ENCODE assay signal across 10 cellular contexts in the genomic region with DNA sequence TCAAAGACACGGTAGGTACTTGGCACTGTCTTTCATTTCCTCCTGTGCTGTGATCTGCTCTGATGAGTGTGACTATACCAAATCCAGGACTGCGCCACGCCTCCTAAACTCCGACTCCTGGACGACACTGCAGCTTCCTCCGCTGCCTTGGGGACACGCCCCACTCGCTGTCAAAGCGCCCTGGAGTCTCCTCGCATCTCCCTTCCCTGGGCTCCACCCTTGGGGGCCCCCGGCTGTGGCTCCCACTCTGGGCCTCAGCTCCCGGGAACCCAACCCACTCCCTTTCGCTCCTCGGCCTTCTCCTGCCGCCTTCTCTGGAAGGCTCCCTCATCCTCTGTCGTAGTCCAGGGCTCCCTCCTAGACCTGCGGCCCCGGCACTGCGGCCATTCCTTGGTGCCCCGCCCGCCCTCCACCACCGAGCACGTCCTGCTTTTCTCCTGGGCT.
DNase-seq lines count a peak whose midpoint lies in the region; ATAC-seq, FAIRE-seq and TF ChIP-seq lines count a peak whose summit lies in the region.
"Had no signal": no experiment of that assay in that cellular context is flagged by ENCODE, and none has a peak within 500 bp of the region (broad histone marks: within the 10 kb centered on the region; RNA-seq: fewer than 3 reads in every experiment).

No MANE protein-coding gene starts in this region.

- peaks cover 25% of the 10 kb centered on the region for H3K27me3 Mint-ChIP-seq in activated T-cell treated with anti-CD3 and anti-CD28 coated beads, Interleukin-2, amount 50 U/mL, for 72 hours (ENCODE audit: low read depth)

- DNase-seq in NCI-H2227 (lab: John Stamatoyannopoulos, UW; ENCODE audit: unreplicated experiment) (peak; percentile 24), NCI-H2227 treated with DMSO at 0.1 percent for 48 hours (lab: John Stamatoyannopoulos, UW) (no peak), kidney (peak; percentile 75), nucleus accumbens (lab: John Stamatoyannopoulos, UW) (no peak), body of pancreas (no peak), NCI-H146 (lab: John Stamatoyannopoulos, UW) (no peak)
- peak in 1 of 2 donors; percentile 19 for DNase-seq in activated T-cell treated with anti-CD3 and anti-CD28 coated beads, Interleukin-2, amount 50 U/mL, for 72 hours

- peaks cover 0 to 2% of the 10 kb centered on the region in 2 donors for H3K9me3 Mint-ChIP-seq in activated T-cell treated with anti-CD3 and anti-CD28 coated beads, Interleukin-2, amount 50 U/mL, for 72 hours

- H3K4me3 ChIP-seq in kidney (ENCODE audit: low read length in 2 of 2) (peak overlapping the region in 1 of 2 donors; percentile 53), subcutaneous abdominal adipose tissue (ENCODE audit: low read depth in 1 of 5, low read length in 5 of 5) (peak overlapping the region in 4 of 5 donors; percentile 4 to 68 (median 44)), body of pancreas (no peak overlapping the region)

- WGBS in body of pancreas, 2 donors: 71 to 88% methylated on average over 23 of the region's 23 CpGs

- H3K9ac ChIP-seq in kidney (ENCODE audit: low read length in 2 of 2) (no peak overlapping the region), subcutaneous abdominal adipose tissue (ENCODE audit: low read length in 5 of 5) (peak overlapping the region in 2 of 5 donors; percentile 28 to 59)
- H3K9ac ChIP-seq: KMS-11 had no signal

- no peak overlapping the region for H3K27ac ChIP-seq in kidney (ENCODE audit: low read depth in 2 of 2, low read length in 2 of 2)
- H3K27ac ChIP-seq in subcutaneous abdominal adipose tissue (ENCODE audit: low read depth, low read length): no peak overlapping the region
- H3K27ac ChIP-seq in body of pancreas: no peak overlapping the region
- H3K27ac ChIP-seq: KMS-11 had no signal

- H3K27me3 ChIP-seq in subcutaneous abdominal adipose tissue (ENCODE audit: control insufficient read depth in 5 of 5, insufficient read depth in 4 of 5, low read length in 5 of 5): peaks cover 0 to 8% (median 3%) of the 10 kb centered on the region in 5 donors
- H3K27me3 ChIP-seq in body of pancreas: no peaks in the 10 kb centered on the region

- no peak for TF ChIP-seq POLR2A in body of pancreas (IDR thresholded peaks at IDR 0.05)

- no peaks in the 10 kb centered on the region for H3K36me3 ChIP-seq in kidney (ENCODE audit: control insufficient read depth in 1 of 2, insufficient read depth in 2 of 2, low read length in 2 of 2)
- H3K36me3 ChIP-seq in subcutaneous abdominal adipose tissue (ENCODE audit: control insufficient read depth in 5 of 5, insufficient read depth in 5 of 5, low read length in 5 of 5): no peaks in the 10 kb centered on the region
- H3K36me3 ChIP-seq in body of pancreas (replicated peaks in 1 of 2; ENCODE audit: insufficient read depth in 1 of 2, low read depth in 2 of 2): no peaks in the 10 kb centered on the region

- no peak overlapping the region for H3K27ac Mint-ChIP-seq in activated T-cell treated with anti-CD3 and anti-CD28 coated beads, Interleukin-2, amount 50 U/mL, for 72 hours

- H3K4me1 Mint-ChIP-seq in activated T-cell treated with anti-CD3 and anti-CD28 coated beads, Interleukin-2, amount 50 U/mL, for 72 hours (ENCODE audit: low read depth): peaks cover 10% of the 10 kb centered on the region

- intact Hi-C loops in kidney (cut with DNase I): no loop called here
- intact Hi-C loops in body of pancreas (cut with DNase I): no loop called here

- peak overlapping the region; percentile 62 to 74 for H3K4me3 Mint-ChIP-seq in activated T-cell treated with anti-CD3 and anti-CD28 coated beads, Interleukin-2, amount 50 U/mL, for 72 hours

- ATAC-seq in activated T-cell treated with anti-CD3 and anti-CD28 coated beads, Interleukin-2, amount 50 U/mL, for 72 hours (replicated peaks in 1 of 2): peak; percentile 53 to 65
- ATAC-seq in body of pancreas: no peak

- H3K36me3 Mint-ChIP-seq in activated T-cell treated with anti-CD3 and anti-CD28 coated beads, Interleukin-2, amount 50 U/mL, for 72 hours (ENCODE audit: insufficient read depth in 2 of 2): peaks cover 0 to 4% of the 10 kb centered on the region in 2 donors

- peaks cover 0 to 3% of the 10 kb centered on the region in 2 donors for H3K4me1 ChIP-seq in kidney (ENCODE audit: control insufficient read depth in 1 of 2, insufficient read depth in 1 of 2, low read depth in 1 of 2, low read length in 2 of 2)
- H3K4me1 ChIP-seq in subcutaneous abdominal adipose tissue (ENCODE audit: control insufficient read depth in 5 of 5, insufficient read depth in 5 of 5, low read length in 5 of 5): peaks cover 0 to 18% (median 12%) of the 10 kb centered on the region in 5 donors
- H3K4me1 ChIP-seq in body of pancreas: no peaks in the 10 kb centered on the region

- no peak for FAIRE-seq in kidney (lab: Jason Lieb, UNC)
- FAIRE-seq: A204.1 had no signal

- H3K9me3 ChIP-seq in kidney (ENCODE audit: control insufficient read depth in 1 of 2, low read length in 2 of 2) (no peaks in the 10 kb centered on the region), subcutaneous abdominal adipose tissue (ENCODE audit: control insufficient read depth in 5 of 5, low read length in 5 of 5) (peaks cover 0 to 3% (median 0%) of the 10 kb centered on the region in 5 donors), body of pancreas (no peaks in the 10 kb centered on the region)

- no peak for TF ChIP-seq CTCF in kidney (IDR thresholded peaks at IDR 0.05; ENCODE audit: borderline replicate concordance, extremely low read depth, insufficient read depth)
- no peak for TF ChIP-seq CTCF in body of pancreas (IDR thresholded peaks at IDR 0.05)

Comparison
In these comparisons a context has a peak if more than half of its experiments do, and no peak if none do; other contexts are left out.
1. DNase-seq: peak in NCI-H2227 (single experiment) and kidney (single experiment); none in NCI-H2227 treated with DMSO at 0.1 percent for 48 hours (single experiment), nucleus accumbens (0 of 56), body of pancreas (0 of 4) and NCI-H146 (single experiment).
2. H3K4me3 ChIP-seq: peak in subcutaneous abdominal adipose tissue (4 of 5); none in body of pancreas (0 of 2).